ENCODE assay signal across 23 cellular contexts in the genomic region with DNA sequence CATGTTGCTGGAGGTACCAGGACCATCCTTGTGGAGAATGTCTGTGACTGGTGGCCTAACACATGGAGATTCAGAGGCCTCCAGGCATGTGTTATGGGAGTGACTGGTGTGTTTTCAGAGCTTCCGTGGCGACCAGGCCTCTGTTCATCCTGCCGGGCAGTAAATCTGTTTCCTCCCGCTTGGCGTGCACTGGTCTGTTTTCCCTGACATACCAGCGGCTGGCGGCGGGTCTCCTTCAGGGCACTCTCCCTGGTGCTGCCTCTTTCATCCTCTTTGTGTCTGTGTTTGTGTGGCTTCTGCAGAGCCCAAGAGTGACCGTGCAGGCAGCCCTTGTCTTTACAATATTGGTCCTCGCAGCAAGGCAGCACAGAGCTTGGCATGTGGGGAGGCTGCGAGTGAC.
"Had no signal": no experiment of that assay in that cellular context is flagged by ENCODE, and none has a peak within 500 bp of the region (broad histone marks: within the 10 kb centered on the region; RNA-seq: fewer than 3 reads in every experiment).

No MANE protein-coding gene starts in this region.

- DNase-seq: activated CD4-positive, alpha-beta T cell treated with anti-CD3 and anti-CD28 coated beads, Interleukin-2, amount 10 ng/mL, durations not matched to agents 24 days and 14 days; activated CD4-positive, alpha-beta T cell treated with anti-CD3 and anti-CD28 coated beads, Interleukin-2, amount 50 U/mL, for 4 hours; activated CD8-positive, alpha-beta T cell treated with anti-CD3 and anti-CD28 coated beads for 36 hours; activated naive CD4-positive, alpha-beta T cell; activated naive CD4-positive, alpha-beta T cell treated with anti-CD3 and anti-CD28 coated beads, Interleukin-2, amount 50 U/mL, for 16 hours; activated naive CD8-positive, alpha-beta T cell treated with anti-CD3 and anti-CD28 coated beads for 36 hours; activated T-cell treated with anti-CD3 and anti-CD28 coated beads, Interleukin-2, amount 50 U/mL, for 4 hours; amniotic stem cell; aorta; brain microvascular endothelial cell; central memory CD4-positive, alpha-beta T cell; NCI-H1105; NCI-H1417 treated with DMSO at 0.1 percent for 48 hours; NCI-H187 treated with DMSO at 0.1 percent for 48 hours; NCI-H2081; NCI-H2171 treated with DMSO at 0.1 percent for 48 hours; NCI-H2227 treated with DMSO at 0.1 percent for 48 hours; NCI-H446; NCI-H510A treated with DMSO at 0.1 percent for 48 hours; NCI-H69; OCI-M1; Right ventricle myocardium superior had no signal

- ATAC-seq: activated CD8-positive, alpha-beta T cell treated with anti-CD3 and anti-CD28 coated beads for 36 hours; activated T-cell treated with anti-CD3 and anti-CD28 coated beads, Interleukin-2, amount 50 U/mL, for 4 hours; K562 had no signal

- H3K36me3 ChIP-seq: brain microvascular endothelial cell had no signal

- H3K27me3 ChIP-seq: brain microvascular endothelial cell had no signal

- H3K27ac ChIP-seq: brain microvascular endothelial cell had no signal

- H3K4me3 ChIP-seq: K562 had no signal
